In the genomic region with DNA sequence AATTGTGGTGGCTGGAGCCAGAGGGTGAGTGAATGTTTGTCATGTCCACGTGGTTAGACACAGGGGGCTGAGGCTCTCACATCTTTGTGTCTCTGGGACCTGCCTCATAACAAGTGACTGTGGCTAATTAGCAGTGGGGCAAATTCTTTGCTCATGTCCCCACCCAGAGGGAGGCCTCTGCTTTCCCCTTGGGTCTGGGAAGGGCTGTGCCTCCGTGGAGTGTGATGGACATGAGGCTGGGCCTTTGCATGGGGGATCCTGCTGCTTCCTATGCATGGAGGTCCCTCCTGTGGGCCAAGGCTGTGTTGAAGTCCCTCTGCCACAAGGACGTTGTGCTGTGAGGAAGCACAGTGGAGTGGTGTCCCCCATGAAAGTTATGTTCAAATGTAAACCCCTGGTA, we compare ENCODE assay signal across 37 cellular contexts.
"Had no signal": no experiment of that assay in that cellular context is flagged by ENCODE, and none has a peak within 500 bp of the region (broad histone marks: within the 10 kb centered on the region; RNA-seq: fewer than 3 reads in every experiment).

No MANE protein-coding gene starts in this region.

- H3K36me3 ChIP-seq: ascending aorta, cardiac muscle cell had no signal

- H3K4me3 ChIP-seq: ascending aorta, cardiac muscle cell had no signal

- H3K27ac ChIP-seq: ascending aorta, cardiac muscle cell, VCaP had no signal

- H3K4me1 ChIP-seq: ascending aorta had no signal

- DNase-seq: activated B cell treated with CpG ODN at 0.5 μM for 24 hours; activated CD4-positive, alpha-beta memory T cell treated with anti-CD3 and anti-CD28 coated beads for 36 hours; activated CD4-positive, alpha-beta T cell treated with anti-CD3 and anti-CD28 coated beads for 4 hours; activated CD4-positive, alpha-beta T cell treated with anti-CD3 and anti-CD28 coated beads, Interleukin-2, amount 10 ng/mL, durations not matched to agents 24 days and 14 days; activated CD4-positive, alpha-beta T cell treated with anti-CD3 and anti-CD28 coated beads, Interleukin-2, amount 50 U/mL, for 1 hour; activated CD4-positive, alpha-beta T cell treated with anti-CD3 and anti-CD28 coated beads, Interleukin-2, amount 50 U/mL, for 4 hours; activated CD4-positive, CD25-positive, alpha-beta regulatory T cell treated with anti-CD3 and anti-CD28 coated beads, Interleukin-2, amount 50 U/mL, for 72 hours; activated CD8-positive, alpha-beta memory T cell treated with anti-CD3 and anti-CD28 coated beads, Interleukin-2, amount 50 U/mL, for 4 hours; activated CD8-positive, alpha-beta T cell treated with anti-CD3 and anti-CD28 coated beads for 36 hours; activated effector memory CD4-positive, alpha-beta T cell treated with Interleukin-2 at 50 U/mL for 16 hours; activated gamma-delta T cell; activated naive CD4-positive, alpha-beta T cell treated with anti-CD3 and anti-CD28 coated beads, Interleukin-2, amount 10 ng/mL, durations not matched to agents 7 days and 5 days; activated naive CD4-positive, alpha-beta T cell treated with Interleukin-2 at 50 U/mL for 16 hours; activated naive CD8-positive, alpha-beta T cell treated with anti-CD3 and anti-CD28 coated beads, Interleukin-2, amount 10 ng/mL, durations not matched to agents 7 days and 5 days; activated naive CD8-positive, alpha-beta T cell treated with anti-CD3 and anti-CD28 coated beads, Interleukin-2, amount 50 U/mL, for 24 hours; activated T-cell treated with anti-CD3 and anti-CD28 coated beads for 4 hours; activated T-cell treated with anti-CD3 and anti-CD28 coated beads, Interleukin-2, amount 50 U/mL, for 1 hour; activated T-cell treated with anti-CD3 and anti-CD28 coated beads, Interleukin-2, amount 50 U/mL, for 4 hours; activated T-cell treated with anti-CD3 and anti-CD28 coated beads, Interleukin-2, amount 50 U/mL, for 72 hours; amygdala; anterior cingulate cortex; caudate nucleus; cerebellar nuclear complex; T-helper 1 cell; T-helper 2 cell; T-helper 9 cell had no signal

- H3K4me1 Mint-ChIP-seq: activated B cell treated with CpG ODN at 0.5 μM for 24 hours; activated CD4-positive, alpha-beta T cell treated with anti-CD3 and anti-CD28 coated beads, Interleukin-2, amount 10 ng/mL, durations not matched to agents 24 days and 14 days; activated naive CD4-positive, alpha-beta T cell treated with anti-CD3 and anti-CD28 coated beads, Interleukin-2, amount 10 ng/mL, durations not matched to agents 7 days and 5 days; activated naive CD4-positive, alpha-beta T cell treated with anti-CD3 and anti-CD28 coated beads, Interleukin-2, amount 50 U/mL, for 24 hours; activated naive CD8-positive, alpha-beta T cell treated with anti-CD3 and anti-CD28 coated beads, Interleukin-2, amount 10 ng/mL, durations not matched to agents 7 days and 5 days; activated naive CD8-positive, alpha-beta T cell treated with anti-CD3 and anti-CD28 coated beads, Interleukin-2, amount 50 U/mL, for 24 hours; activated T-helper 17 cell treated with anti-CD3 and anti-CD28 coated beads, Interleukin-2, amount 50 U/mL, for 72 hours; central memory CD8-positive, alpha-beta T cell had no signal

- H3K27me3 Mint-ChIP-seq: activated B cell treated with CpG ODN at 0.5 μM for 24 hours; activated CD4-positive, alpha-beta T cell treated with anti-CD3 and anti-CD28 coated beads, Interleukin-2, amount 10 ng/mL, durations not matched to agents 24 days and 14 days; activated naive CD8-positive, alpha-beta T cell; activated naive CD8-positive, alpha-beta T cell treated with anti-CD3 and anti-CD28 coated beads, Interleukin-2, amount 50 U/mL, for 24 hours had no signal

- H3K27me3 ChIP-seq: ascending aorta, cardiac muscle cell had no signal

- ATAC-seq: activated CD8-positive, alpha-beta T cell treated with anti-CD3 and anti-CD28 coated beads for 36 hours; activated naive CD8-positive, alpha-beta T cell treated with anti-CD3 and anti-CD28 coated beads, Interleukin-2, amount 50 U/mL, for 24 hours; activated T-cell treated with anti-CD3 and anti-CD28 coated beads, Interleukin-2, amount 50 U/mL, for 4 hours; activated T-cell treated with anti-CD3 and anti-CD28 coated beads, Interleukin-2, amount 50 U/mL, for 72 hours; activated T-helper 17 cell treated with anti-CD3 and anti-CD28 coated beads, Interleukin-2, amount 50 U/mL, for 72 hours had no signal

- H3K36me3 Mint-ChIP-seq: activated CD4-positive, alpha-beta memory T cell treated with anti-CD3 and anti-CD28 coated beads for 36 hours; activated naive CD4-positive, alpha-beta T cell treated with anti-CD3 and anti-CD28 coated beads, Interleukin-2, amount 10 ng/mL, durations not matched to agents 7 days and 5 days; activated naive CD4-positive, alpha-beta T cell treated with anti-CD3 and anti-CD28 coated beads, Interleukin-2, amount 50 U/mL, for 24 hours; activated naive CD8-positive, alpha-beta T cell; activated naive CD8-positive, alpha-beta T cell treated with anti-CD3 and anti-CD28 coated beads, Interleukin-2, amount 10 ng/mL, durations not matched to agents 7 days and 5 days; brain had no signal

- H3K27ac Mint-ChIP-seq: activated B cell treated with CpG ODN at 0.5 μM for 24 hours; activated CD4-positive, alpha-beta memory T cell treated with anti-CD3 and anti-CD28 coated beads for 36 hours; activated CD4-positive, alpha-beta T cell treated with anti-CD3 and anti-CD28 coated beads, Interleukin-2, amount 10 ng/mL, durations not matched to agents 24 days and 14 days; activated CD8-positive, alpha-beta T cell treated with anti-CD3 and anti-CD28 coated beads for 36 hours; activated naive CD4-positive, alpha-beta T cell treated with anti-CD3 and anti-CD28 coated beads, Interleukin-2, amount 10 ng/mL, durations not matched to agents 7 days and 5 days; activated naive CD4-positive, alpha-beta T cell treated with anti-CD3 and anti-CD28 coated beads, Interleukin-2, amount 50 U/mL, for 24 hours; activated naive CD8-positive, alpha-beta T cell; activated naive CD8-positive, alpha-beta T cell treated with anti-CD3 and anti-CD28 coated beads, Interleukin-2, amount 10 ng/mL, durations not matched to agents 7 days and 5 days; activated naive CD8-positive, alpha-beta T cell treated with anti-CD3 and anti-CD28 coated beads, Interleukin-2, amount 50 U/mL, for 24 hours; activated T-cell treated with anti-CD3 and anti-CD28 coated beads, Interleukin-2, amount 50 U/mL, for 72 hours; activated T-helper 1 cell treated with anti-CD3 and anti-CD28 coated beads, Interleukin-12 subunit alpha, Interleukin-12 subunit beta, Interleukin-2, Interleukin-4 antibody, amounts not matched to agents 30 ng/mL and 10 ng/mL and 1 ng/mL, durations not matched to agents 14 hours and 24 hours and 36 hours; activated T-helper 17 cell treated with anti-CD3 and anti-CD28 coated beads, Interleukin-2, amount 50 U/mL, for 72 hours; brain; T-helper 1 cell treated with Interleukin-12 subunit alpha and Interleukin-12 subunit beta and Interleukin-4 antibody, amounts not matched to agents 30 μg/mL and 1 μg/mL, for 36 hours; T-helper 2 cell treated with Interferon-gamma antibody and Interleukin-4, amounts not matched to agents 5 μg/mL and 100 μg/mL, for 36 hours had no signal

- H3K4me3 Mint-ChIP-seq: activated B cell treated with CpG ODN at 0.5 μM for 24 hours; activated CD4-positive, alpha-beta memory T cell treated with anti-CD3 and anti-CD28 coated beads for 36 hours; activated CD4-positive, alpha-beta T cell treated with anti-CD3 and anti-CD28 coated beads, Interleukin-2, amount 10 ng/mL, durations not matched to agents 24 days and 14 days; activated CD8-positive, alpha-beta T cell treated with anti-CD3 and anti-CD28 coated beads for 36 hours; activated naive CD4-positive, alpha-beta T cell treated with anti-CD3 and anti-CD28 coated beads, Interleukin-2, amount 10 ng/mL, durations not matched to agents 7 days and 5 days; activated naive CD4-positive, alpha-beta T cell treated with anti-CD3 and anti-CD28 coated beads, Interleukin-2, amount 50 U/mL, for 24 hours; activated naive CD8-positive, alpha-beta T cell; activated naive CD8-positive, alpha-beta T cell treated with anti-CD3 and anti-CD28 coated beads, Interleukin-2, amount 10 ng/mL, durations not matched to agents 7 days and 5 days; activated naive CD8-positive, alpha-beta T cell treated with anti-CD3 and anti-CD28 coated beads, Interleukin-2, amount 50 U/mL, for 24 hours; activated T-cell treated with anti-CD3 and anti-CD28 coated beads, Interleukin-2, amount 50 U/mL, for 4 hours; activated T-cell treated with anti-CD3 and anti-CD28 coated beads, Interleukin-2, amount 50 U/mL, for 72 hours; activated T-helper 1 cell treated with anti-CD3 and anti-CD28 coated beads, Interleukin-12 subunit alpha, Interleukin-12 subunit beta, Interleukin-2, Interleukin-4 antibody, amounts not matched to agents 30 ng/mL and 10 ng/mL and 1 ng/mL, durations not matched to agents 14 hours and 24 hours and 36 hours; activated T-helper 17 cell treated with anti-CD3 and anti-CD28 coated beads, Interleukin-2, amount 50 U/mL, for 72 hours; brain; central memory CD8-positive, alpha-beta T cell; T-helper 1 cell treated with Interleukin-12 subunit alpha and Interleukin-12 subunit beta and Interleukin-4 antibody, amounts not matched to agents 30 μg/mL and 1 μg/mL, for 36 hours; T-helper 2 cell treated with Interferon-gamma antibody and Interleukin-4, amounts not matched to agents 5 μg/mL and 100 μg/mL, for 36 hours had no signal

- H3K9me3 Mint-ChIP-seq: activated B cell treated with CpG ODN at 0.5 μM for 24 hours; activated CD4-positive, alpha-beta memory T cell treated with anti-CD3 and anti-CD28 coated beads for 36 hours; activated CD4-positive, alpha-beta T cell treated with anti-CD3 and anti-CD28 coated beads, Interleukin-2, amount 10 ng/mL, durations not matched to agents 24 days and 14 days; activated CD8-positive, alpha-beta T cell treated with anti-CD3 and anti-CD28 coated beads for 36 hours; activated naive CD4-positive, alpha-beta T cell treated with anti-CD3 and anti-CD28 coated beads, Interleukin-2, amount 10 ng/mL, durations not matched to agents 7 days and 5 days; activated naive CD4-positive, alpha-beta T cell treated with anti-CD3 and anti-CD28 coated beads, Interleukin-2, amount 50 U/mL, for 24 hours; activated naive CD8-positive, alpha-beta T cell treated with anti-CD3 and anti-CD28 coated beads, Interleukin-2, amount 10 ng/mL, durations not matched to agents 7 days and 5 days; activated naive CD8-positive, alpha-beta T cell treated with anti-CD3 and anti-CD28 coated beads, Interleukin-2, amount 50 U/mL, for 24 hours; activated T-cell treated with anti-CD3 and anti-CD28 coated beads, Interleukin-2, amount 50 U/mL, for 4 hours; activated T-cell treated with anti-CD3 and anti-CD28 coated beads, Interleukin-2, amount 50 U/mL, for 72 hours; activated T-helper 1 cell treated with anti-CD3 and anti-CD28 coated beads, Interleukin-12 subunit alpha, Interleukin-12 subunit beta, Interleukin-2, Interleukin-4 antibody, amounts not matched to agents 30 ng/mL and 10 ng/mL and 1 ng/mL, durations not matched to agents 14 hours and 24 hours and 36 hours; activated T-helper 17 cell treated with anti-CD3 and anti-CD28 coated beads, Interleukin-2, amount 50 U/mL, for 72 hours; central memory CD8-positive, alpha-beta T cell; T-helper 1 cell treated with Interleukin-12 subunit alpha and Interleukin-12 subunit beta and Interleukin-4 antibody, amounts not matched to agents 30 μg/mL and 1 μg/mL, for 36 hours; T-helper 2 cell treated with Interferon-gamma antibody and Interleukin-4, amounts not matched to agents 5 μg/mL and 100 μg/mL, for 36 hours had no signal

- H3K9me3 ChIP-seq: ascending aorta had no signal
